In genomic region chr4:950136-951020, GRCh38 we compare ENCODE assay signal across 2 cellular contexts.
TF ChIP-seq lines count a peak whose summit lies in the region.

No MANE protein-coding gene starts in this region.

TF ChIP-seq in SK-N-SH, 30 proteins besides CTCF, POLR2A, EP300 and RAD21 (continued from another document):
- TF ChIP-seq, protein P1, sequence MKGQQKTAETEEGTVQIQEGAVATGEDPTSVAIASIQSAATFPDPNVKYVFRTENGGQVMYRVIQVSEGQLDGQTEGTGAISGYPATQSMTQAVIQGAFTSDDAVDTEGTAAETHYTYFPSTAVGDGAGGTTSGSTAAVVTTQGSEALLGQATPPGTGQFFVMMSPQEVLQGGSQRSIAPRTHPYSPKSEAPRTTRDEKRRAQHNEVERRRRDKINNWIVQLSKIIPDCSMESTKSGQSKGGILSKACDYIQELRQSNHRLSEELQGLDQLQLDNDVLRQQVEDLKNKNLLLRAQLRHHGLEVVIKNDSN (IDR thresholded peaks at IDR 0.05; ENCODE audit: borderline replicate concordance, low read depth) = no peak
- TF ChIP-seq GATA2 (CRISPR knock-in tag; IDR thresholded peaks at IDR 0.05) = no peak
- TF ChIP-seq SMC3 (IDR thresholded peaks at IDR 0.05; ENCODE audit: low read depth, low read length) = no peak
- TF ChIP-seq MAX (IDR thresholded peaks at IDR 0.05; ENCODE audit: low read depth) = no peak
- TF ChIP-seq YY1 (IDR thresholded peaks at IDR 0.05; ENCODE audit: low read depth) = no peak
- TF ChIP-seq FOXJ3 (CRISPR knock-in tag; IDR thresholded peaks at IDR 0.05) = no peak
- TF ChIP-seq RFX5 (IDR thresholded peaks at IDR 0.05; ENCODE audit: low read length) = no peak
- TF ChIP-seq, protein P2, sequence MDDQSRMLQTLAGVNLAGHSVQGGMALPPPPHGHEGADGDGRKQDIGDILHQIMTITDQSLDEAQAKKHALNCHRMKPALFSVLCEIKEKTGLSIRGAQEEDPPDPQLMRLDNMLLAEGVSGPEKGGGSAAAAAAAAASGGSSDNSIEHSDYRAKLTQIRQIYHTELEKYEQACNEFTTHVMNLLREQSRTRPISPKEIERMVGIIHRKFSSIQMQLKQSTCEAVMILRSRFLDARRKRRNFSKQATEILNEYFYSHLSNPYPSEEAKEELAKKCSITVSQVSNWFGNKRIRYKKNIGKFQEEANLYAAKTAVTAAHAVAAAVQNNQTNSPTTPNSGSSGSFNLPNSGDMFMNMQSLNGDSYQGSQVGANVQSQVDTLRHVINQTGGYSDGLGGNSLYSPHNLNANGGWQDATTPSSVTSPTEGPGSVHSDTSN (IDR thresholded peaks at IDR 0.05) = no peak
- no peak for TF ChIP-seq TCF12 (IDR thresholded peaks at IDR 0.05)
- TF ChIP-seq FOSL2 (IDR thresholded peaks at IDR 0.05; ENCODE audit: borderline replicate concordance, low read depth) = no peak
- no peak for TF ChIP-seq FOXM1 (IDR thresholded peaks at IDR 0.05; ENCODE audit: low read depth)
- TF ChIP-seq SIN3A (IDR thresholded peaks at IDR 0.05; ENCODE audit: borderline replicate concordance, low read depth, low read length) = no peak
- TF ChIP-seq USF2 (IDR thresholded peaks at IDR 0.05; ENCODE audit: borderline replicate concordance, low read depth, low read length) = no peak
- no peak for TF ChIP-seq MXI1 (IDR thresholded peaks at IDR 0.05; ENCODE audit: low read depth, low read length)

TF ChIP-seq in SK-N-SH treated with all-trans-retinoic acid at 6 μM for 48 hours, 23 proteins besides CTCF, POLR2A, EP300 and RAD21 (continued from another document):
- TF ChIP-seq SNAI2 (CRISPR knock-in tag; IDR thresholded peaks at IDR 0.05) (no peak), CSRNP3 (CRISPR knock-in tag; IDR thresholded peaks at IDR 0.05) (no peak), ZNF565 (CRISPR knock-in tag; conservative IDR thresholded peaks at IDR 0.05; ENCODE audit: low read depth) (no peak), PPARA (CRISPR knock-in tag; IDR thresholded peaks at IDR 0.05; ENCODE audit: borderline replicate concordance) (no peak), OSR1 (CRISPR knock-in tag; IDR thresholded peaks at IDR 0.05) (no peak), ZFP3 (CRISPR knock-in tag; IDR thresholded peaks at IDR 0.05) (no peak), ESRRG (CRISPR knock-in tag; IDR thresholded peaks at IDR 0.05) (no peak)
